In the genomic region with DNA sequence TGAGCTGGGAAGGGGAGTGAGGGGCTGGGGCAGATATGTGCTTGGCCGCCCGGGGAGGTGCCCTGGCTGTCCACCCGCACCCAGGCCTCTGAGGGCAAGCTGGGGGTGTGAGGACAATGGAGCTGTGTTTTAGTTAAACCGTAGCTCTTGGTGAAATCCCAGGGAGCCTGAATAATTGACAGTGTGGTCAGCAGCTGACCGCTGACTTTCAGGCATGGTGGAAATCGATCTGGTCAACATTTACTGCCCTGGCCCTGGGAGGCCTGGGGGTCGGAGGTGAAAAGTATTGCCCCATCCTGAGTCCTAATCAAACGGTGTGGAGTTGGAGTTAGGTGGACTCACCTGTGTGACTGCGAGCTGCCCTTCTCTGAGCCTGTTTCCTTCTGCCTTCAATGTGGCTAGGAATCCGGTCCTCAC, we compare ENCODE assay signal across 1 cellular context.
TF ChIP-seq lines count a peak whose summit lies in the region.

No MANE protein-coding gene starts in this region.

TF ChIP-seq in HepG2, 621 proteins besides CTCF, POLR2A, EP300 and RAD21 (continued from another document and continues in another):
- TF ChIP-seq, protein P1, sequence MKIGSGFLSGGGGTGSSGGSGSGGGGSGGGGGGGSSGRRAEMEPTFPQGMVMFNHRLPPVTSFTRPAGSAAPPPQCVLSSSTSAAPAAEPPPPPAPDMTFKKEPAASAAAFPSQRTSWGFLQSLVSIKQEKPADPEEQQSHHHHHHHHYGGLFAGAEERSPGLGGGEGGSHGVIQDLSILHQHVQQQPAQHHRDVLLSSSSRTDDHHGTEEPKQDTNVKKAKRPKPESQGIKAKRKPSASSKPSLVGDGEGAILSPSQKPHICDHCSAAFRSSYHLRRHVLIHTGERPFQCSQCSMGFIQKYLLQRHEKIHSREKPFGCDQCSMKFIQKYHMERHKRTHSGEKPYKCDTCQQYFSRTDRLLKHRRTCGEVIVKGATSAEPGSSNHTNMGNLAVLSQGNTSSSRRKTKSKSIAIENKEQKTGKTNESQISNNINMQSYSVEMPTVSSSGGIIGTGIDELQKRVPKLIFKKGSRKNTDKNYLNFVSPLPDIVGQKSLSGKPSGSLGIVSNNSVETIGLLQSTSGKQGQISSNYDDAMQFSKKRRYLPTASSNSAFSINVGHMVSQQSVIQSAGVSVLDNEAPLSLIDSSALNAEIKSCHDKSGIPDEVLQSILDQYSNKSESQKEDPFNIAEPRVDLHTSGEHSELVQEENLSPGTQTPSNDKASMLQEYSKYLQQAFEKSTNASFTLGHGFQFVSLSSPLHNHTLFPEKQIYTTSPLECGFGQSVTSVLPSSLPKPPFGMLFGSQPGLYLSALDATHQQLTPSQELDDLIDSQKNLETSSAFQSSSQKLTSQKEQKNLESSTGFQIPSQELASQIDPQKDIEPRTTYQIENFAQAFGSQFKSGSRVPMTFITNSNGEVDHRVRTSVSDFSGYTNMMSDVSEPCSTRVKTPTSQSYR (CRISPR knock-in tag; IDR thresholded peaks at IDR 0.05; ENCODE audit: borderline replicate concordance) = peak; percentile 74; the same call in 1 of the 2 replicates
- no peak for TF ChIP-seq ZNF616 (CRISPR knock-in tag; IDR thresholded peaks at IDR 0.05; ENCODE audit: low read depth)
- TF ChIP-seq ZBTB1 (CRISPR knock-in tag; IDR thresholded peaks at IDR 0.05; ENCODE audit: borderline replicate concordance) = no peak
- TF ChIP-seq HIVEP1 (CRISPR knock-in tag; IDR thresholded peaks at IDR 0.05) = peak; percentile 84
- no peak for TF ChIP-seq CENPT (CRISPR knock-in tag; IDR thresholded peaks at IDR 0.05; ENCODE audit: low read depth)
- no peak for TF ChIP-seq DNMT3B (CRISPR knock-in tag; conservative IDR thresholded peaks at IDR 0.05)
- TF ChIP-seq ZNF878 (CRISPR knock-in tag; IDR thresholded peaks at IDR 0.05) = peak; percentile 41; the same call in 1 of the 2 replicates
- TF ChIP-seq ZNF7 (CRISPR knock-in tag; IDR thresholded peaks at IDR 0.05) = no peak
- TF ChIP-seq, protein P2, sequence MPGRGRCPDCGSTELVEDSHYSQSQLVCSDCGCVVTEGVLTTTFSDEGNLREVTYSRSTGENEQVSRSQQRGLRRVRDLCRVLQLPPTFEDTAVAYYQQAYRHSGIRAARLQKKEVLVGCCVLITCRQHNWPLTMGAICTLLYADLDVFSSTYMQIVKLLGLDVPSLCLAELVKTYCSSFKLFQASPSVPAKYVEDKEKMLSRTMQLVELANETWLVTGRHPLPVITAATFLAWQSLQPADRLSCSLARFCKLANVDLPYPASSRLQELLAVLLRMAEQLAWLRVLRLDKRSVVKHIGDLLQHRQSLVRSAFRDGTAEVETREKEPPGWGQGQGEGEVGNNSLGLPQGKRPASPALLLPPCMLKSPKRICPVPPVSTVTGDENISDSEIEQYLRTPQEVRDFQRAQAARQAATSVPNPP (CRISPR knock-in tag; IDR thresholded peaks at IDR 0.05) = no peak
- no peak for TF ChIP-seq ZNF382 (CRISPR knock-in tag; IDR thresholded peaks at IDR 0.05; ENCODE audit: borderline replicate concordance)
- no peak for TF ChIP-seq THYN1 (CRISPR knock-in tag; IDR thresholded peaks at IDR 0.05; ENCODE audit: borderline replicate concordance, low read depth)
- TF ChIP-seq, protein P3, sequence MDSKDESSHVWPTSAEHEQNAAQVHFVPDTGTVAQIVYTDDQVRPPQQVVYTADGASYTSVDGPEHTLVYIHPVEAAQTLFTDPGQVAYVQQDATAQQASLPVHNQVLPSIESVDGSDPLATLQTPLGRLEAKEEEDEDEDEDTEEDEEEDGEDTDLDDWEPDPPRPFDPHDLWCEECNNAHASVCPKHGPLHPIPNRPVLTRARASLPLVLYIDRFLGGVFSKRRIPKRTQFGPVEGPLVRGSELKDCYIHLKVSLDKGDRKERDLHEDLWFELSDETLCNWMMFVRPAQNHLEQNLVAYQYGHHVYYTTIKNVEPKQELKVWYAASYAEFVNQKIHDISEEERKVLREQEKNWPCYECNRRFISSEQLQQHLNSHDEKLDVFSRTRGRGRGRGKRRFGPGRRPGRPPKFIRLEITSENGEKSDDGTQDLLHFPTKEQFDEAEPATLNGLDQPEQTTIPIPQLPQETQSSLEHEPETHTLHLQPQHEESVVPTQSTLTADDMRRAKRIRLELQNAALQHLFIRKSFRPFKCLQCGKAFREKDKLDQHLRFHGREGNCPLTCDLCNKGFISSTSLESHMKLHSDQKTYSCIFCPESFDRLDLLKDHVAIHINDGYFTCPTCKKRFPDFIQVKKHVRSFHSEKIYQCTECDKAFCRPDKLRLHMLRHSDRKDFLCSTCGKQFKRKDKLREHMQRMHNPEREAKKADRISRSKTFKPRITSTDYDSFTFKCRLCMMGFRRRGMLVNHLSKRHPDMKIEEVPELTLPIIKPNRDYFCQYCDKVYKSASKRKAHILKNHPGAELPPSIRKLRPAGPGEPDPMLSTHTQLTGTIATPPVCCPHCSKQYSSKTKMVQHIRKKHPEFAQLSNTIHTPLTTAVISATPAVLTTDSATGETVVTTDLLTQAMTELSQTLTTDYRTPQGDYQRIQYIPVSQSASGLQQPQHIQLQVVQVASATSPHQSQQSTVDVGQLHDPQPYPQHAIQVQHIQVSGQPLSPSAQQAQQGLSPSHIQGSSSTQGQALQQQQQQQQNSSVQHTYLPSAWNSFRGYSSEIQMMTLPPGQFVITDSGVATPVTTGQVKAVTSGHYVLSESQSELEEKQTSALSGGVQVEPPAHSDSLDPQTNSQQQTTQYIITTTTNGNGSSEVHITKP (CRISPR knock-in tag; IDR thresholded peaks at IDR 0.05; ENCODE audit: low read depth) = no peak
- no peak for TF ChIP-seq NR3C1 (CRISPR knock-in tag; IDR thresholded peaks at IDR 0.05)
- no peak for TF ChIP-seq ZBTB42 (CRISPR knock-in tag; IDR thresholded peaks at IDR 0.05)
- no peak for TF ChIP-seq ZNF34 (CRISPR knock-in tag; IDR thresholded peaks at IDR 0.05; ENCODE audit: borderline replicate concordance)
- TF ChIP-seq ZNF331 (CRISPR knock-in tag; IDR thresholded peaks at IDR 0.05) = peak; percentile 88; the same call in 1 of the 2 replicates
- TF ChIP-seq, protein P4, sequence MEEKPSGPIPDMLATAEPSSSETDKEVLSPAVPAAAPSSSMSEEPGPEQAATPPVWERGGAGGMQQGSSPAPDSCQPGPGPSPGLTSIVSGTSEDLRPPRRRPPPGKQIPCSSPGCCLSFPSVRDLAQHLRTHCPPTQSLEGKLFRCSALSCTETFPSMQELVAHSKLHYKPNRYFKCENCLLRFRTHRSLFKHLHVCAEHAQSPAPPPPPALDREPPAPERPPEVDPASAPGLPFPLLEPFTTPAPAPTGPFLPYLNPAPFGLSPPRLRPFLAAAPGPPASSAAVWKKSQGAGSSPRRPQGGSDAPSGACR (CRISPR knock-in tag; IDR thresholded peaks at IDR 0.05) = peak; percentile 66; the same call in 1 of the 2 replicates
- TF ChIP-seq, protein P5, sequence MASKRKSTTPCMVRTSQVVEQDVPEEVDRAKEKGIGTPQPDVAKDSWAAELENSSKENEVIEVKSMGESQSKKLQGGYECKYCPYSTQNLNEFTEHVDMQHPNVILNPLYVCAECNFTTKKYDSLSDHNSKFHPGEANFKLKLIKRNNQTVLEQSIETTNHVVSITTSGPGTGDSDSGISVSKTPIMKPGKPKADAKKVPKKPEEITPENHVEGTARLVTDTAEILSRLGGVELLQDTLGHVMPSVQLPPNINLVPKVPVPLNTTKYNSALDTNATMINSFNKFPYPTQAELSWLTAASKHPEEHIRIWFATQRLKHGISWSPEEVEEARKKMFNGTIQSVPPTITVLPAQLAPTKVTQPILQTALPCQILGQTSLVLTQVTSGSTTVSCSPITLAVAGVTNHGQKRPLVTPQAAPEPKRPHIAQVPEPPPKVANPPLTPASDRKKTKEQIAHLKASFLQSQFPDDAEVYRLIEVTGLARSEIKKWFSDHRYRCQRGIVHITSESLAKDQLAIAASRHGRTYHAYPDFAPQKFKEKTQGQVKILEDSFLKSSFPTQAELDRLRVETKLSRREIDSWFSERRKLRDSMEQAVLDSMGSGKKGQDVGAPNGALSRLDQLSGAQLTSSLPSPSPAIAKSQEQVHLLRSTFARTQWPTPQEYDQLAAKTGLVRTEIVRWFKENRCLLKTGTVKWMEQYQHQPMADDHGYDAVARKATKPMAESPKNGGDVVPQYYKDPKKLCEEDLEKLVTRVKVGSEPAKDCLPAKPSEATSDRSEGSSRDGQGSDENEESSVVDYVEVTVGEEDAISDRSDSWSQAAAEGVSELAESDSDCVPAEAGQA (IDR thresholded peaks at IDR 0.05; ENCODE audit: low read depth) = no peak
- TF ChIP-seq, protein P5 (CRISPR knock-in tag; IDR thresholded peaks at IDR 0.05; ENCODE audit: borderline replicate concordance) = no peak
- no peak for TF ChIP-seq ZNF572 (CRISPR knock-in tag; IDR thresholded peaks at IDR 0.05)
- TF ChIP-seq ZNF766 (CRISPR knock-in tag; IDR thresholded peaks at IDR 0.05; ENCODE audit: borderline replicate concordance) = 0 out of 2 replicates have a peak, but pooled peaks have one; percentile 29
- TF ChIP-seq, protein P6, sequence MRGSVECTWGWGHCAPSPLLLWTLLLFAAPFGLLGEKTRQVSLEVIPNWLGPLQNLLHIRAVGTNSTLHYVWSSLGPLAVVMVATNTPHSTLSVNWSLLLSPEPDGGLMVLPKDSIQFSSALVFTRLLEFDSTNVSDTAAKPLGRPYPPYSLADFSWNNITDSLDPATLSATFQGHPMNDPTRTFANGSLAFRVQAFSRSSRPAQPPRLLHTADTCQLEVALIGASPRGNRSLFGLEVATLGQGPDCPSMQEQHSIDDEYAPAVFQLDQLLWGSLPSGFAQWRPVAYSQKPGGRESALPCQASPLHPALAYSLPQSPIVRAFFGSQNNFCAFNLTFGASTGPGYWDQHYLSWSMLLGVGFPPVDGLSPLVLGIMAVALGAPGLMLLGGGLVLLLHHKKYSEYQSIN (CRISPR knock-in tag; IDR thresholded peaks at IDR 0.05; ENCODE audit: borderline replicate concordance) = no peak
- no peak for TF ChIP-seq KMT2A (CRISPR knock-in tag; IDR thresholded peaks at IDR 0.05)
- TF ChIP-seq, protein P7, sequence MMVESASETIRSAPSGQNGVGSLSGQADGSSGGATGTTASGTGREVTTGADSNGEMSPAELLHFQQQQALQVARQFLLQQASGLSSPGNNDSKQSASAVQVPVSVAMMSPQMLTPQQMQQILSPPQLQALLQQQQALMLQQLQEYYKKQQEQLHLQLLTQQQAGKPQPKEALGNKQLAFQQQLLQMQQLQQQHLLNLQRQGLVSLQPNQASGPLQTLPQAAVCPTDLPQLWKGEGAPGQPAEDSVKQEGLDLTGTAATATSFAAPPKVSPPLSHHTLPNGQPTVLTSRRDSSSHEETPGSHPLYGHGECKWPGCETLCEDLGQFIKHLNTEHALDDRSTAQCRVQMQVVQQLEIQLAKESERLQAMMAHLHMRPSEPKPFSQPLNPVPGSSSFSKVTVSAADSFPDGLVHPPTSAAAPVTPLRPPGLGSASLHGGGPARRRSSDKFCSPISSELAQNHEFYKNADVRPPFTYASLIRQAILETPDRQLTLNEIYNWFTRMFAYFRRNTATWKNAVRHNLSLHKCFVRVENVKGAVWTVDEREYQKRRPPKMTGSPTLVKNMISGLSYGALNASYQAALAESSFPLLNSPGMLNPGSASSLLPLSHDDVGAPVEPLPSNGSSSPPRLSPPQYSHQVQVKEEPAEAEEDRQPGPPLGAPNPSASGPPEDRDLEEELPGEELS (CRISPR knock-in tag; IDR thresholded peaks at IDR 0.05) = peak; percentile 84
- no peak for TF ChIP-seq ZNF569 (CRISPR knock-in tag; IDR thresholded peaks at IDR 0.05; ENCODE audit: borderline replicate concordance)
- TF ChIP-seq SP5 (CRISPR knock-in tag; IDR thresholded peaks at IDR 0.05; ENCODE audit: borderline replicate concordance, low read depth) = peak; percentile 26; the same call in 1 of the 2 replicates
- no peak for TF ChIP-seq IKZF4 (CRISPR knock-in tag; IDR thresholded peaks at IDR 0.05; ENCODE audit: borderline replicate concordance, low read depth, not compliant biosample characterization)
- TF ChIP-seq ZNF530 (CRISPR knock-in tag; IDR thresholded peaks at IDR 0.05; ENCODE audit: low read depth) = no peak
- no peak for TF ChIP-seq MTF2 (CRISPR knock-in tag; IDR thresholded peaks at IDR 0.05; ENCODE audit: borderline replicate concordance)
- no peak for TF ChIP-seq RBM39 (IDR thresholded peaks at IDR 0.05; ENCODE audit: low read depth, low read length, poor library complexity, severe bottlenecking)
- TF ChIP-seq ZNF274 (CRISPR knock-in tag; IDR thresholded peaks at IDR 0.05) = no peak
- TF ChIP-seq ZEB1 (IDR thresholded peaks at IDR 0.05; ENCODE audit: insufficient replicate concordance, low read depth) = peak; percentile 98
- TF ChIP-seq, protein P8, sequence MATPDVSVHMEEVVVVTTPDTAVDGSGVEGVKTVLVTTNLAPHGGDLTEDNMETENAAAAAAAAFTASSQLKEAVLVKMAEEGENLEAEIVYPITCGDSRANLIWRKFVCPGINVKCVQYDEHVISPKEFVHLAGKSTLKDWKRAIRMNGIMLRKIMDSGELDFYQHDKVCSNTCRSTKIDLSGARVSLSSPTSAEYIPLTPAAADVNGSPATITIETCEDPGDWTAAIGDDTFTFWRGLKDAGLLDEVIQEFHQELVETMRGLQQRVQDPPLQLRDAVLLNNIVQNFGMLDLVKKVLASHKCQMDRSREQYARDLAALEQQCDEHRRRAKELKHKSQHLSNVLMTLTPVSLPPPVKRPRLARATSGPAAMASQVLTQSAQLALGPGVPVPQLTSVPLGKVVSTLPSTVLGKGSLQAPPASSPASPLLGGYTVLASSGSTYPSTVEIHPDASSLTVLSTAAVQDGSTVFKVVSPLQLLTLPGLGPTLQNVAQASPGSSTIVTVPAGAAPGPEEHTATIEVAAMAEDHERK (CRISPR knock-in tag; IDR thresholded peaks at IDR 0.05; ENCODE audit: low read depth) = no peak
- TF ChIP-seq, protein P9, sequence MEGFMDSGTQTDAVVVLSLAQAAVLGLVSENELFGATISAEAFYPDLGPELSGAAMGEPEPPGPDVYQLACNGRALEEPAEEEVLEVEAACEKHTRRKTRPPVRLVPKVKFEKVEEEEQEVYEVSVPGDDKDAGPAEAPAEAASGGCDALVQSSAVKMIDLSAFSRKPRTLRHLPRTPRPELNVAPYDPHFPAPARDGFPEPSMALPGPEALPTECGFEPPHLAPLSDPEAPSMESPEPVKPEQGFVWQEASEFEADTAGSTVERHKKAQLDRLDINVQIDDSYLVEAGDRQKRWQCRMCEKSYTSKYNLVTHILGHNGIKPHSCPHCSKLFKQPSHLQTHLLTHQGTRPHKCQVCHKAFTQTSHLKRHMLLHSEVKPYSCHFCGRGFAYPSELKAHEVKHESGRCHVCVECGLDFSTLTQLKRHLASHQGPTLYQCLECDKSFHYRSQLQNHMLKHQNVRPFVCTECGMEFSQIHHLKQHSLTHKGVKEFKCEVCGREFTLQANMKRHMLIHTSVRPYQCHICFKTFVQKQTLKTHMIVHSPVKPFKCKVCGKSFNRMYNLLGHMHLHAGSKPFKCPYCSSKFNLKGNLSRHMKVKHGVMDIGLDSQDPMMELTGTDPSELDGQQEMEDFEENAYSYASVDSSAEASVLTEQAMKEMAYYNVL (CRISPR knock-in tag; IDR thresholded peaks at IDR 0.05; ENCODE audit: borderline replicate concordance) = peak; percentile 85; the same call in 1 of the 2 replicates
- no peak for TF ChIP-seq REL (CRISPR knock-in tag; conservative IDR thresholded peaks at IDR 0.05)
